ENCODE assay signal across 17 cellular contexts in genomic region chr16:28297784-28298510, GRCh38. TPM values are rescaled to one million over a fixed set of nuclear protein-coding genes. Genes with fewer than 3 reads are reported as not detected.
DNase-seq lines count a peak whose midpoint lies in the region; ATAC-seq, FAIRE-seq and TF ChIP-seq lines count a peak whose summit lies in the region.
"Had no signal": no experiment of that assay in that cellular context is flagged by ENCODE, and none has a peak within 500 bp of the region (broad histone marks: within the 10 kb centered on the region; RNA-seq: fewer than 3 reads in every experiment).

No MANE protein-coding gene starts in this region.

- H3K9ac ChIP-seq in mammary epithelial cell (ENCODE audit: insufficient read depth, low read length), result no peak overlapping the region
- H3K9ac ChIP-seq: KMS-11 had no signal

- H3K36me3 Mint-ChIP-seq in MCF 10A (ENCODE audit: insufficient read depth, unreplicated experiment), result no peaks in the 10 kb centered on the region
- peaks cover 19% of the 10 kb centered on the region for H3K36me3 Mint-ChIP-seq in stimulated activated effector memory CD8-positive, alpha-beta T cell treated with anti-CD3 and anti-CD28 coated beads, Interleukin-12 subunit alpha, Interleukin-12 subunit beta, amount 100 ng/mL, for 72 hours

- H3K4me3 ChIP-seq in mammary epithelial cell (replicated peaks in 1 of 3; ENCODE audit: insufficient read depth in 1 of 3, low read depth in 2 of 3, low read length in 3 of 3) (no peak overlapping the region), bronchial epithelial cell (ENCODE audit: low read depth, low read length) (no peak overlapping the region), right atrium auricular region (no peak overlapping the region)
- H3K4me3 ChIP-seq: ovary had no signal

- H3K4me1 ChIP-seq in mammary epithelial cell (ENCODE audit: insufficient read depth, low read length) (peaks cover 3% of the 10 kb centered on the region), right atrium auricular region (peaks cover 0 to 15% of the 10 kb centered on the region in 2 donors)

- in situ Hi-C loops in mammary epithelial cell (cut with MboI; ENCODE audit: low sequenced_read_pairs in 2 of 2), result loop anchor here in 1 of 2 donors (25.0 kb wide), 1 partner anchor 239 kb away; the partner anchor contains the start of gene NUPR1

- H3K9me3 Mint-ChIP-seq in MCF 10A (ENCODE audit: unreplicated experiment), result no peaks in the 10 kb centered on the region
- no peaks in the 10 kb centered on the region for H3K9me3 Mint-ChIP-seq in stimulated activated effector memory CD8-positive, alpha-beta T cell treated with anti-CD3 and anti-CD28 coated beads, Interleukin-12 subunit alpha, Interleukin-12 subunit beta, amount 100 ng/mL, for 72 hours
- H3K9me3 Mint-ChIP-seq: mesothelial cell of epicardium had no signal

- no peak for ATAC-seq in stimulated activated effector memory CD8-positive, alpha-beta T cell treated with anti-CD3 and anti-CD28 coated beads, Interleukin-12 subunit alpha, Interleukin-12 subunit beta, amount 100 ng/mL, for 72 hours
- ATAC-seq in HG03175 (IDR thresholded peaks at IDR 0.05; ENCODE audit: unreplicated experiment), result no peak
- ATAC-seq: HCT116; PC-3; stimulated activated naive CD8-positive, alpha-beta T cell treated with anti-CD3 and anti-CD28 coated beads, Interleukin-15, Interleukin-2, amounts not matched to agents 100 U/mL and 50 U/mL, for 24 hours had no signal

- no peak for TF ChIP-seq CTCF in mammary epithelial cell (conservative IDR thresholded peaks at IDR 0.05 in 1 of 2, IDR thresholded peaks at IDR 0.05 in 1 of 2; ENCODE audit: extremely low read depth in 1 of 2, insufficient read depth in 1 of 2, low read depth in 1 of 2, low read length in 2 of 2)
- TF ChIP-seq CTCF in MCF 10A (IDR thresholded peaks at IDR 0.05; ENCODE audit: unreplicated experiment), result no peak
- no peak for TF ChIP-seq CTCF in bronchial epithelial cell (IDR thresholded peaks at IDR 0.05; ENCODE audit: insufficient read depth, low read length, severe bottlenecking)
- TF ChIP-seq CTCF in right atrium auricular region (IDR thresholded peaks at IDR 0.05), result no peak

- POLR2A ChIA-PET in MCF 10A (lab: Yijun Ruan, JAX), result no interaction called here

- CTCF ChIA-PET in mammary epithelial cell (lab: Charles Lee; ENCODE audit: low non-redundant PET) (no interaction called here), MCF 10A (lab: Yijun Ruan, JAX) (interaction anchor here (0.6 to 1.5 kb wide), 5 partner anchors 19 to 253 kb away, joined by 3 to 4 read pairs (median 4); no protein-coding TSS in a partner anchor)

- intact Hi-C loops in mammary epithelial cell (cut with micrococcal nuclease) (no loop called here), MCF 10A (cut with micrococcal nuclease) (no loop called here), cardiac septum (cut with DNase I) (no loop called here)

- peak; percentile 28 for FAIRE-seq in bronchial epithelial cell (lab: Jason Lieb, UNC)
- FAIRE-seq: keratinocyte had no signal

- H3K36me3 ChIP-seq in mammary epithelial cell (ENCODE audit: insufficient read depth, low read length), result no peaks in the 10 kb centered on the region
- H3K36me3 ChIP-seq in KOPT-K1 (ENCODE audit: insufficient read depth, low read length), result peaks cover 4% of the 10 kb centered on the region; the same call in 1 of the 2 replicates
- no peaks in the 10 kb centered on the region for H3K36me3 ChIP-seq in bronchial epithelial cell (ENCODE audit: control insufficient read depth, insufficient read depth, low read length)
- no peaks in the 10 kb centered on the region for H3K36me3 ChIP-seq in right atrium auricular region
- H3K36me3 ChIP-seq: ovary had no signal

- dilution Hi-C loops in mammary epithelial cell (cut with HindIII; ENCODE audit: low sequenced_read_pairs), result loop anchor here (5.0 kb wide), 1 partner anchor 51 kb away; no protein-coding TSS in a partner anchor

- H3K27me3 Mint-ChIP-seq in MCF 10A (ENCODE audit: insufficient read depth, unreplicated experiment), result peaks cover 27% of the 10 kb centered on the region

- no peaks in the 10 kb centered on the region for H4K20me1 ChIP-seq in mammary epithelial cell (ENCODE audit: insufficient read depth, low read length)

- H3K27me3 ChIP-seq in mammary epithelial cell (ENCODE audit: insufficient read depth, low read length), result peaks cover 9% of the 10 kb centered on the region
- peaks cover 19% of the 10 kb centered on the region for H3K27me3 ChIP-seq in bronchial epithelial cell (ENCODE audit: control insufficient read depth, insufficient read depth, low read length)
- H3K27me3 ChIP-seq in right atrium auricular region, result no peaks in the 10 kb centered on the region
- H3K27me3 ChIP-seq: ovary had no signal

- WGBS in mammary epithelial cell (ENCODE audit: low coverage, missing lambda C conversion rate), result 75% methylated on average over 7 of the region's 11 CpGs

- no peaks in the 10 kb centered on the region for H3K79me2 ChIP-seq in mammary epithelial cell (ENCODE audit: insufficient read depth, low read length)

- no TSS peak for BruUV-seq in mammary epithelial cell (replicated peaks; lab: Mats Ljungman, UMichigan)
- BruUV-seq in MCF 10A (replicated peaks; lab: Mats Ljungman, UMichigan), result no TSS peak

- no peak overlapping the region for H2AFZ ChIP-seq in mammary epithelial cell (ENCODE audit: low read depth, low read length)

- H3K4me1 Mint-ChIP-seq in MCF 10A (ENCODE audit: insufficient read depth, unreplicated experiment), result no peaks in the 10 kb centered on the region
- peaks cover 80% of the 10 kb centered on the region for H3K4me1 Mint-ChIP-seq in stimulated activated effector memory CD8-positive, alpha-beta T cell treated with anti-CD3 and anti-CD28 coated beads, Interleukin-12 subunit alpha, Interleukin-12 subunit beta, amount 100 ng/mL, for 72 hours

- H3K4me3 Mint-ChIP-seq in MCF 10A (ENCODE audit: unreplicated experiment), result no peak overlapping the region
- peak overlapping the region; percentile 56 for H3K4me3 Mint-ChIP-seq in stimulated activated effector memory CD8-positive, alpha-beta T cell treated with anti-CD3 and anti-CD28 coated beads, Interleukin-12 subunit alpha, Interleukin-12 subunit beta, amount 100 ng/mL, for 72 hours
- H3K4me3 Mint-ChIP-seq: B cell, mesothelial cell of epicardium had no signal

- no peaks in the 10 kb centered on the region for H3K9me3 ChIP-seq in mammary epithelial cell (replicated peaks; ENCODE audit: insufficient read depth, low read length)
- H3K9me3 ChIP-seq in KOPT-K1 (ENCODE audit: insufficient read depth, low read length, poor library complexity, severe bottlenecking), result no peaks in the 10 kb centered on the region
- H3K9me3 ChIP-seq in right atrium auricular region, result no peaks in the 10 kb centered on the region
- H3K9me3 ChIP-seq: ovary had no signal

- peak; percentile 6 for DNase-seq in mammary epithelial cell
- DNase-seq in MCF 10A (ENCODE audit: unreplicated experiment), result no peak
- no peak for DNase-seq in bronchial epithelial cell (ENCODE audit: low read depth)
- no peak for DNase-seq in stimulated activated effector memory CD8-positive, alpha-beta T cell treated with anti-CD3 and anti-CD28 coated beads, Interleukin-12 subunit alpha, Interleukin-12 subunit beta, amount 100 ng/mL, for 72 hours (ENCODE audit: low spot score in 2 of 2)
- no peak for DNase-seq in cardiac septum (ENCODE audit: low spot score)
- DNase-seq in right atrium auricular region (ENCODE audit: low spot score), result no peak
- DNase-seq: activated CD8-positive, alpha-beta memory T cell treated with anti-CD3 and anti-CD28 coated beads, Interleukin-2, amount 50 U/mL, for 4 hours; ovary; PC-3; stimulated activated naive CD8-positive, alpha-beta T cell treated with anti-CD3 and anti-CD28 coated beads, Interleukin-15, Interleukin-2, amounts not matched to agents 100 U/mL and 50 U/mL, for 24 hours had no signal

- H3K4me2 ChIP-seq in mammary epithelial cell (ENCODE audit: insufficient read depth, low read depth, low read length), result no peak overlapping the region
- H3K4me2 ChIP-seq: KMS-11 had no signal

- no peak overlapping the region for H3K27ac ChIP-seq in mammary epithelial cell (ENCODE audit: insufficient read depth, low read depth, low read length)
- H3K27ac ChIP-seq in KOPT-K1 (ENCODE audit: low read depth, low read length, poor library complexity, severe bottlenecking), result peak overlapping the region; percentile 27
- no peak overlapping the region for H3K27ac ChIP-seq in right atrium auricular region
- H3K27ac ChIP-seq: KMS-11, ovary had no signal

- H3K27ac Mint-ChIP-seq in MCF 10A (ENCODE audit: low read depth, unreplicated experiment), result no peak overlapping the region
- peak overlapping the region; percentile 65 for H3K27ac Mint-ChIP-seq in stimulated activated effector memory CD8-positive, alpha-beta T cell treated with anti-CD3 and anti-CD28 coated beads, Interleukin-12 subunit alpha, Interleukin-12 subunit beta, amount 100 ng/mL, for 72 hours
- H3K27ac Mint-ChIP-seq: B cell, mesothelial cell of epicardium had no signal

RNA-seq across cellular contexts. Expression of gene SBK1, which starts 5.6 kb away (rescaled TPM):
- under 1 TPM; 0.17 to 0.38 TPM for total RNA-seq in mammary epithelial cell
- 0.08 TPM for polyA plus RNA-seq in mammary epithelial cell
- not detected for polyA minus RNA-seq in mammary epithelial cell
- 0.14 and 0.25 TPM in 2 replicates for total RNA-seq in MCF 10A (2022)
- total RNA-seq in bronchial epithelial cell, result under 0.01 TPM in 2 replicates
- 1.9 TPM for total RNA-seq in cardiac septum
- under 1 TPM; 0.47 to 0.52 TPM for total RNA-seq in right atrium auricular region
